21 cellular contexts compared by ENCODE assay signal in the genomic region with DNA sequence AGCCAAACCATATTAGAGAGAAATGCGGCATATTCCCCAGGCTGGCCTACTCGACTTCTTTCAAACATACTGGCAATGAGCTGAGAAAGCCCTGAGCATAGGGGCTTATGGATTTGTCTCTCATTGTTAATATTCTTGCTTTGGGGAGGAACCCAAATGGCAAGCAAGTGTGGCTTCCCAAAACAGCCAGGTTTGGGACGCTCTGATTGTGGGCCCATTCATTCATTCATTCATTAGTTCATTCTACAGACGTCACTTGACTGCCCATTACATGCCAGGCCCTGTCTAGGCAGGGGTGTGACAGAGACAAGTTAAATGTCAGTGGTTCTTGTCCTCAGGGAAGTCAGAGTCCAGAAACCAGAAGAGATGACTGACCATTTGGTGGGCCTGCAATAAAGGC.
"Had no signal": no experiment of that assay in that cellular context is flagged by ENCODE, and none has a peak within 500 bp of the region (broad histone marks: within the 10 kb centered on the region; RNA-seq: fewer than 3 reads in every experiment).

No MANE protein-coding gene starts in this region.

- H3K27ac Mint-ChIP-seq: natural killer cell treated with Interleukin-12 subunit alpha and Interleukin-12 subunit beta and Interleukin-15 and Interleukin-18, amount 100 ng/mL, for 72 hours; stimulated activated memory B cell treated with anti-CD40 and anti-IgM and Interleukin-4, amounts not matched to agents 10 μg/mL and 1 μg/mL and 100 μg/mL, for 72 hours; stimulated activated naive CD8-positive, alpha-beta T cell treated with anti-CD3 and anti-CD28 coated beads, Interleukin-15, Interleukin-2, amounts not matched to agents 100 ng/mL and 50 ng/mL, for 24 hours had no signal

- ATAC-seq: gastrocnemius medialis; heart right ventricle; left lobe of liver; mucosa of descending colon; natural killer cell treated with Interleukin-12 subunit alpha and Interleukin-12 subunit beta and Interleukin-15 and Interleukin-18, amount 100 ng/mL, for 72 hours; psoas muscle; right lobe of liver; stimulated activated memory B cell treated with anti-CD40 and anti-IgM and Interleukin-4, amounts not matched to agents 10 μg/mL and 1 μg/mL and 100 μg/mL, for 72 hours had no signal

- DNase-seq: cortex of kidney; dorsolateral prefrontal cortex; effector CD8-positive, alpha-beta T cell; gastrocnemius medialis; heart right ventricle; hypothalamus; mucosa of descending colon; occipital lobe; psoas muscle; retina; right lobe of liver; spleen; stimulated activated CD4-positive, alpha-beta T cell treated with anti-CD3 and anti-CD28 coated beads, Interleukin-15, amount 100 ng/mL, for 24 hours; stimulated activated CD4-positive, alpha-beta T cell treated with anti-CD3 and anti-CD28 coated beads, Interleukin-1b, Interleukin-23, amount 100 ng/mL, for 48 hours; stimulated activated CD4-positive, alpha-beta T cell treated with anti-CD3 and anti-CD28 coated beads, Interleukin-4, amount 100 ng/mL, for 24 hours; transverse colon had no signal

- H3K4me1 Mint-ChIP-seq: stimulated activated memory B cell treated with anti-CD40 and anti-IgM and Interleukin-4, amounts not matched to agents 10 μg/mL and 1 μg/mL and 100 μg/mL, for 72 hours had no signal

- H3K4me1 ChIP-seq: gastrocnemius medialis, psoas muscle, right lobe of liver, spleen had no signal

- H3K36me3 Mint-ChIP-seq: natural killer cell treated with Interleukin-12 subunit alpha and Interleukin-12 subunit beta and Interleukin-15 and Interleukin-18, amount 100 ng/mL, for 72 hours; stimulated activated memory B cell treated with anti-CD40 and anti-IgM and Interleukin-4, amounts not matched to agents 10 μg/mL and 1 μg/mL and 100 μg/mL, for 72 hours had no signal

- H3K27me3 Mint-ChIP-seq: stimulated activated memory B cell treated with anti-CD40 and anti-IgM and Interleukin-4, amounts not matched to agents 10 μg/mL and 1 μg/mL and 100 μg/mL, for 72 hours; stimulated activated naive CD8-positive, alpha-beta T cell treated with anti-CD3 and anti-CD28 coated beads, Interleukin-15, Interleukin-2, amounts not matched to agents 100 ng/mL and 50 ng/mL, for 24 hours had no signal

- H3K9me3 Mint-ChIP-seq: natural killer cell treated with Interleukin-12 subunit alpha and Interleukin-12 subunit beta and Interleukin-15 and Interleukin-18, amount 100 ng/mL, for 72 hours; stimulated activated memory B cell treated with anti-CD40 and anti-IgM and Interleukin-4, amounts not matched to agents 10 μg/mL and 1 μg/mL and 100 μg/mL, for 72 hours; stimulated activated naive CD8-positive, alpha-beta T cell treated with anti-CD3 and anti-CD28 coated beads, Interleukin-15, Interleukin-2, amounts not matched to agents 100 ng/mL and 50 ng/mL, for 24 hours had no signal

- H3K4me3 Mint-ChIP-seq: natural killer cell treated with Interleukin-12 subunit alpha and Interleukin-12 subunit beta and Interleukin-15 and Interleukin-18, amount 100 ng/mL, for 72 hours; stimulated activated memory B cell treated with anti-CD40 and anti-IgM and Interleukin-4, amounts not matched to agents 10 μg/mL and 1 μg/mL and 100 μg/mL, for 72 hours; stimulated activated naive CD8-positive, alpha-beta T cell treated with anti-CD3 and anti-CD28 coated beads, Interleukin-15, Interleukin-2, amounts not matched to agents 100 ng/mL and 50 ng/mL, for 24 hours had no signal

- H3K4me3 ChIP-seq: dorsolateral prefrontal cortex, gastrocnemius medialis, heart right ventricle, mucosa of descending colon, psoas muscle, right lobe of liver, spleen, thoracic aorta, transverse colon had no signal

- H3K27me3 ChIP-seq: dorsolateral prefrontal cortex, gastrocnemius medialis, heart right ventricle, right lobe of liver, spleen, transverse colon had no signal

- H3K9me3 ChIP-seq: gastrocnemius medialis, heart right ventricle, mucosa of descending colon, psoas muscle, right lobe of liver, spleen, thoracic aorta, transverse colon had no signal

- H3K36me3 ChIP-seq: gastrocnemius medialis, heart right ventricle, right lobe of liver, spleen, thoracic aorta, transverse colon had no signal

- H3K27ac ChIP-seq: dorsolateral prefrontal cortex, gastrocnemius medialis, psoas muscle, spleen, thoracic aorta had no signal
